17 cellular contexts compared by ENCODE assay signal in genomic region chr15:90334304-90334731, GRCh38.
"Had no signal": no experiment of that assay in that cellular context is flagged by ENCODE, and none has a peak within 500 bp of the region (broad histone marks: within the 10 kb centered on the region; RNA-seq: fewer than 3 reads in every experiment).

No MANE protein-coding gene starts in this region.

- H3K27me3 Mint-ChIP-seq: activated T-helper 17 cell treated with anti-CD3 and anti-CD28 coated beads, Interleukin-2, amount 50 U/mL, for 72 hours; central memory CD8-positive, alpha-beta T cell; dendritic cell treated with granulocyte-macrophage colony-stimulating factor and Interleukin-4, amounts not matched to agents 40 ng/mL and 50 ng/mL, for 4 days; naive B cell; stimulated activated memory B cell treated with anti-CD40 and anti-IgM and Interleukin-4, amounts not matched to agents 10 μg/mL and 1 μg/mL and 100 μg/mL, for 72 hours had no signal

- DNase-seq: activated CD4-positive, alpha-beta T cell treated with anti-CD3 and anti-CD28 coated beads for 48 hours; activated naive CD4-positive, alpha-beta T cell treated with anti-CD3 and anti-CD28 coated beads, Interleukin-2, amount 50 U/mL, for 16 hours; endodermal cell; heart right ventricle; islet precursor cell; left ventricle myocardium superior; naive B cell; right cardiac atrium; upper lobe of left lung had no signal

- H3K4me1 Mint-ChIP-seq: activated T-helper 17 cell treated with anti-CD3 and anti-CD28 coated beads, Interleukin-2, amount 50 U/mL, for 72 hours; central memory CD8-positive, alpha-beta T cell; WTC11 had no signal

- H3K9me3 Mint-ChIP-seq: activated T-helper 17 cell treated with anti-CD3 and anti-CD28 coated beads, Interleukin-2, amount 50 U/mL, for 72 hours; central memory CD8-positive, alpha-beta T cell; dendritic cell treated with granulocyte-macrophage colony-stimulating factor and Interleukin-4, amounts not matched to agents 40 ng/mL and 50 ng/mL, for 4 days; endodermal cell; naive B cell; stimulated activated memory B cell treated with anti-CD40 and anti-IgM and Interleukin-4, amounts not matched to agents 10 μg/mL and 1 μg/mL and 100 μg/mL, for 72 hours; T-helper 1 cell treated with Interleukin-12 subunit alpha and Interleukin-12 subunit beta and Interleukin-4 antibody, amounts not matched to agents 30 μg/mL and 1 μg/mL, for 36 hours; WTC11 had no signal

- H3K36me3 Mint-ChIP-seq: naive B cell; stimulated activated memory B cell treated with anti-CD40 and anti-IgM and Interleukin-4, amounts not matched to agents 10 μg/mL and 1 μg/mL and 100 μg/mL, for 72 hours; WTC11 had no signal

- H3K4me3 Mint-ChIP-seq: activated T-helper 17 cell treated with anti-CD3 and anti-CD28 coated beads, Interleukin-2, amount 50 U/mL, for 72 hours; central memory CD8-positive, alpha-beta T cell; dendritic cell treated with granulocyte-macrophage colony-stimulating factor and Interleukin-4, amounts not matched to agents 40 ng/mL and 50 ng/mL, for 4 days; endodermal cell; naive B cell; stimulated activated memory B cell treated with anti-CD40 and anti-IgM and Interleukin-4, amounts not matched to agents 10 μg/mL and 1 μg/mL and 100 μg/mL, for 72 hours; T-helper 1 cell treated with Interleukin-12 subunit alpha and Interleukin-12 subunit beta and Interleukin-4 antibody, amounts not matched to agents 30 μg/mL and 1 μg/mL, for 36 hours; WTC11 had no signal

- H3K27ac ChIP-seq: adrenal gland, heart right ventricle, upper lobe of left lung had no signal

- ATAC-seq: activated T-helper 17 cell treated with anti-CD3 and anti-CD28 coated beads, Interleukin-2, amount 50 U/mL, for 72 hours; heart right ventricle; left ventricle myocardium superior; right cardiac atrium; SK-N-SH treated with all-trans-retinoic acid at 6 μM for 48 hours; stimulated activated memory B cell treated with anti-CD40 and anti-IgM and Interleukin-4, amounts not matched to agents 10 μg/mL and 1 μg/mL and 100 μg/mL, for 72 hours; WTC11 had no signal

- H3K4me3 ChIP-seq: adrenal gland, heart right ventricle, upper lobe of left lung had no signal
